ENCODE assay signal across 28 cellular contexts in genomic region chr20:14307956-14308355, GRCh38. TPM values are rescaled to one million over a fixed set of nuclear protein-coding genes. Genes with fewer than 3 reads are reported as not detected.
"Had no signal": no experiment of that assay in that cellular context is flagged by ENCODE, and none has a peak within 500 bp of the region (broad histone marks: within the 10 kb centered on the region; RNA-seq: fewer than 3 reads in every experiment).

No MANE protein-coding gene starts in this region.

- H3K36me3 Mint-ChIP-seq: memory B cell; naive B cell; stimulated activated naive B cell treated with anti-CD40 and anti-IgM and Interleukin-4, amounts not matched to agents 10 μg/mL and 1 μg/mL and 100 μg/mL, for 72 hours had no signal

- H3K9me3 ChIP-seq: left ventricle myocardium inferior, ovary, stomach, testis, thyroid gland, upper lobe of right lung had no signal

- H3K4me3 Mint-ChIP-seq: memory B cell; naive B cell; natural killer cell; neural crest cell; stimulated activated naive B cell treated with anti-CD40 and anti-IgM and Interleukin-4, amounts not matched to agents 10 μg/mL and 1 μg/mL and 100 μg/mL, for 72 hours had no signal

- H3K4me1 Mint-ChIP-seq: memory B cell; naive B cell; natural killer cell; stimulated activated naive B cell treated with anti-CD40 and anti-IgM and Interleukin-4, amounts not matched to agents 10 μg/mL and 1 μg/mL and 100 μg/mL, for 72 hours had no signal

- H3K27me3 Mint-ChIP-seq: memory B cell; stimulated activated naive B cell treated with anti-CD40 and anti-IgM and Interleukin-4, amounts not matched to agents 10 μg/mL and 1 μg/mL and 100 μg/mL, for 72 hours had no signal

- H3K4me3 ChIP-seq: heart right ventricle, left ventricle myocardium inferior, lung, ovary, skin epidermis, stomach, testis, thyroid gland, upper lobe of right lung had no signal

- DNase-seq: heart right ventricle; hippocampal formation; kidney glomerular epithelial cell; left cardiac atrium; left ventricle myocardium inferior; naive B cell; natural killer cell; nucleus accumbens; ovary; retina; right cardiac atrium; stimulated activated CD4-positive, alpha-beta T cell treated with anti-CD3 and anti-CD28 coated beads, Interleukin-12 subunit alpha, Interleukin-12 subunit beta, amount 100 ng/mL, for 4 hours; stimulated activated CD4-positive, alpha-beta T cell treated with anti-CD3 and anti-CD28 coated beads, Interleukin-15, amount 100 ng/mL, for 24 hours; stimulated activated CD4-positive, alpha-beta T cell treated with anti-CD3 and anti-CD28 coated beads, Interleukin-2, amount 100 ng/mL, for 24 hours; stimulated activated CD4-positive, alpha-beta T cell treated with anti-CD3 and anti-CD28 coated beads, Interleukin-4, amount 100 ng/mL, for 1 hour; stimulated activated naive B cell treated with anti-CD40 and anti-IgM and Interleukin-4, amounts not matched to agents 10 μg/mL and 1 μg/mL and 100 μg/mL, for 72 hours; stimulated activated naive CD8-positive, alpha-beta T cell treated with anti-CD3 and anti-CD28 coated beads, Interleukin-15, Interleukin-2, amounts not matched to agents 100 U/mL and 50 U/mL, for 24 hours; stomach; testis; thyroid gland; trophoblast cell; upper lobe of right lung had no signal

- H3K27ac Mint-ChIP-seq: memory B cell; naive B cell; natural killer cell; progenitor cell of endocrine pancreas; stimulated activated naive B cell treated with anti-CD40 and anti-IgM and Interleukin-4, amounts not matched to agents 10 μg/mL and 1 μg/mL and 100 μg/mL, for 72 hours had no signal

- H3K9me3 Mint-ChIP-seq: neural crest cell; stimulated activated naive B cell treated with anti-CD40 and anti-IgM and Interleukin-4, amounts not matched to agents 10 μg/mL and 1 μg/mL and 100 μg/mL, for 72 hours had no signal

- H3K27me3 ChIP-seq: heart right ventricle, ovary, stomach, testis, thyroid gland, upper lobe of right lung had no signal

- ATAC-seq: heart right ventricle; left cardiac atrium; natural killer cell; right cardiac atrium; sciatic nerve; stimulated activated naive B cell treated with anti-CD40 and anti-IgM and Interleukin-4, amounts not matched to agents 10 μg/mL and 1 μg/mL and 100 μg/mL, for 72 hours; stimulated activated naive CD8-positive, alpha-beta T cell treated with anti-CD3 and anti-CD28 coated beads, Interleukin-15, Interleukin-2, amounts not matched to agents 100 U/mL and 50 U/mL, for 24 hours; upper lobe of right lung had no signal

- H3K4me1 ChIP-seq: heart right ventricle, left ventricle myocardium inferior, stomach, testis, thyroid gland, upper lobe of right lung had no signal

- H3K27ac ChIP-seq: heart right ventricle, left ventricle myocardium inferior, ovary, skin epidermis, stomach, testis, thyroid gland, upper lobe of right lung had no signal

- H3K36me3 ChIP-seq: heart right ventricle, left ventricle myocardium inferior, ovary, stomach, thyroid gland, upper lobe of right lung had no signal

RNA-seq across cellular contexts. Expression of gene FLRT3, which starts 29.5 kb away (rescaled TPM):
- total RNA-seq: natural killer cell had no signal
